Comparison of ENCODE assay signal across 10 cellular contexts in the genomic region with DNA sequence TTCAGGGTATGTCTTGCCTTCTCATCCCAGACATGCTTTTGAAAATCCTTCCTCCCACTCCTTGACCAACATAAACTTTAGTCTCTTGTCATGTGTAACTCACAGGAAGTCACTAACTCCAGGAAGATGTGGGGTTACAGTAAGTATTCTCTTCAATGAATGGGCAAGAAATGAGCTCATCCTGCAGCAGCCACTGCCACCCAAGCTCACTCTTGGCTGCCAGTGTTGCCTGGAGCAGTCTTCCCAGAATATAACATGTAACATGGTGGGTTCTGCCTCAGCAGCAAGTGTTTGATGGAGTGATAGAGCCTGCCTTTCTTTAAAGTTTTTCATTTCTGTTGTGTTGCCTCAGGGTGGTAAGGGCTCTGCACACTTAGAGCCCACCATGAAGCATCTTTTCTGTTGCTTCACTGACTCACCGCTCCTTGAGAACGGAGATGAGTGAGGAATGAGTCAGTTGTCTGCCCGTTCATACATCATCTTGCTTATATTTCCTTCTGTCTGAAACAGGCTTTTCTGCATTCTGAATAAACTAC.
DNase-seq lines count a peak whose midpoint lies in the region; ATAC-seq and TF ChIP-seq lines count a peak whose summit lies in the region.
"Had no signal": no experiment of that assay in that cellular context is flagged by ENCODE, and none has a peak within 500 bp of the region (broad histone marks: within the 10 kb centered on the region; RNA-seq: fewer than 3 reads in every experiment).

No MANE protein-coding gene starts in this region.

- H3K4me3 Mint-ChIP-seq in HFFc6: peak overlapping the region; percentile 80
- H3K4me3 Mint-ChIP-seq in CD4-positive, alpha-beta T cell: no peak overlapping the region
- H3K4me3 Mint-ChIP-seq: effector memory CD8-positive, alpha-beta T cell; nephron had no signal

- POLR2A ChIA-PET in SK-N-SH (lab: Yijun Ruan, JAX): no interaction called here
- POLR2A ChIA-PET in CD4-positive, alpha-beta T cell (lab: Charles Lee): no interaction called here

- no peaks in the 10 kb centered on the region for H3K79me2 ChIP-seq in SK-N-SH (ENCODE audit: insufficient read depth)

- no peaks in the 10 kb centered on the region for H3K27me3 Mint-ChIP-seq in HFFc6 (ENCODE audit: insufficient read depth)
- H3K27me3 Mint-ChIP-seq in CD4-positive, alpha-beta T cell: peaks cover 36% of the 10 kb centered on the region

- H3K4me2 ChIP-seq in SK-N-SH: peak overlapping the region; percentile 66

- TF ChIP-seq EP300 in SK-N-SH (IDR thresholded peaks at IDR 0.05; ENCODE audit: borderline replicate concordance in 1 of 2, low read depth in 1 of 2, low read length in 1 of 2): peak in 1 of 2 experiments; percentile 94; a peak in 2 of 4 replicates

- H3K9me3 ChIP-seq in SK-N-SH: no peaks in the 10 kb centered on the region
- H3K9me3 ChIP-seq in CD4-positive, alpha-beta T cell (ENCODE audit: control insufficient read depth, low read length): no peaks in the 10 kb centered on the region

- intact Hi-C loops in CD4-positive, alpha-beta T cell (cut with DNase I, micrococcal nuclease): no loop called here

- 0% methylated on average over 3 of the region's 3 CpGs for WGBS in SK-N-SH (ENCODE audit: low lambda C conversion rate)

- no peaks in the 10 kb centered on the region for H3K9me3 Mint-ChIP-seq in HFFc6
- no peaks in the 10 kb centered on the region for H3K9me3 Mint-ChIP-seq in CD4-positive, alpha-beta T cell
- H3K9me3 Mint-ChIP-seq: effector memory CD8-positive, alpha-beta T cell; nephron had no signal

- no peaks in the 10 kb centered on the region for H4K20me1 ChIP-seq in SK-N-SH (ENCODE audit: insufficient read depth)

- H3F3A ChIP-seq in SK-N-SH (replicated peaks; ENCODE audit: insufficient read depth): peaks cover 59% of the 10 kb centered on the region

- H2AFZ ChIP-seq in SK-N-SH (ENCODE audit: low read depth): no peak overlapping the region

- peaks cover 87% of the 10 kb centered on the region for H3K4me1 Mint-ChIP-seq in HFFc6 (ENCODE audit: low read depth)
- peaks cover 5% of the 10 kb centered on the region for H3K4me1 Mint-ChIP-seq in CD4-positive, alpha-beta T cell (ENCODE audit: low read depth)

- H3K9ac ChIP-seq in SK-N-SH: peak overlapping the region; percentile 65; the same call in 1 of the 2 replicates

- no peaks in the 10 kb centered on the region for H3K9me2 ChIP-seq in SK-N-SH

- TF ChIP-seq CTCF in HFFc6 (IDR thresholded peaks at IDR 0.05): no peak
- no peak for TF ChIP-seq CTCF in SK-N-SH (IDR thresholded peaks at IDR 0.05)
- no peak for TF ChIP-seq CTCF in CD4-positive, alpha-beta T cell (IDR thresholded peaks at IDR 0.05)

- CTCF ChIA-PET in SK-N-SH (lab: Yijun Ruan, JAX): no interaction called here
- CTCF ChIA-PET in CD4-positive, alpha-beta T cell (lab: Charles Lee): no interaction called here

- H3K27ac Mint-ChIP-seq in HFFc6: peak overlapping the region; percentile 97
- no peak overlapping the region for H3K27ac Mint-ChIP-seq in CD4-positive, alpha-beta T cell
- H3K27ac Mint-ChIP-seq: effector memory CD8-positive, alpha-beta T cell; nephron had no signal

- H3K36me3 Mint-ChIP-seq in HFFc6 (ENCODE audit: low read depth): no peaks in the 10 kb centered on the region
- no peaks in the 10 kb centered on the region for H3K36me3 Mint-ChIP-seq in CD4-positive, alpha-beta T cell (ENCODE audit: low read depth)

- peaks cover 28 to 33% of the 10 kb centered on the region in 2 experiments; a peak in 3 of 4 replicates for H3K4me1 ChIP-seq in SK-N-SH (ENCODE audit: control insufficient read depth in 1 of 2, insufficient read depth in 2 of 2, low read depth in 1 of 2, low read length in 1 of 2)

- peak; percentile 65 for DNase-seq in GM03348 (ENCODE audit: low spot score)
- DNase-seq in HFFc6: peak; percentile 89
- DNase-seq in SK-N-SH: no peak
- DNase-seq in islet precursor cell: peak; percentile 90
- no peak for DNase-seq in NCI-H2081 treated with DMSO at 0.1 percent for 48 hours (lab: John Stamatoyannopoulos, UW)
- no peak for DNase-seq in CD4-positive, alpha-beta T cell
- DNase-seq in cortex of kidney (lab: John Stamatoyannopoulos, UW): no peak
- DNase-seq: effector memory CD8-positive, alpha-beta T cell had no signal

- peak overlapping the region in 1 of 2 experiments; percentile 35; a peak in 2 of 4 replicates for H3K4me3 ChIP-seq in SK-N-SH (ENCODE audit: low read depth in 2 of 2, low read length in 1 of 2)

- H3K36me3 ChIP-seq in SK-N-SH (replicated peaks in 1 of 2; ENCODE audit: control insufficient read depth in 1 of 2, insufficient read depth in 2 of 2, low read length in 1 of 2): peaks cover 0 to 10% of the 10 kb centered on the region in 2 experiments

- TF ChIP-seq RAD21 in SK-N-SH (IDR thresholded peaks at IDR 0.05; ENCODE audit: low read length): no peak

- ATAC-seq in GM21576 (IDR thresholded peaks at IDR 0.05; ENCODE audit: unreplicated experiment): no peak
- no peak for ATAC-seq in CD4-positive, alpha-beta T cell (ENCODE audit: poor library complexity)
- ATAC-seq: effector memory CD8-positive, alpha-beta T cell had no signal

- no peaks in the 10 kb centered on the region for H3K27me3 ChIP-seq in SK-N-SH (ENCODE audit: insufficient read depth)
- H3K27me3 ChIP-seq in CD4-positive, alpha-beta T cell (ENCODE audit: control insufficient read depth, insufficient read depth, low read length): no peaks in the 10 kb centered on the region

- peak overlapping the region; percentile 89 to 97 for H3K27ac ChIP-seq in SK-N-SH (ENCODE audit: low read depth in 2 of 2, low read length in 1 of 2)
- no peak overlapping the region for H3K27ac ChIP-seq in CD4-positive, alpha-beta T cell (ENCODE audit: low read depth, low read length)

TF ChIP-seq in SK-N-SH, 30 proteins besides CTCF, POLR2A, EP300 and RAD21 (continues in another document):
- TF ChIP-seq TCF12 (IDR thresholded peaks at IDR 0.05) (peak; percentile 90), RCOR1 (IDR thresholded peaks at IDR 0.05; ENCODE audit: low read length) (no peak), SIN3A (IDR thresholded peaks at IDR 0.05; ENCODE audit: borderline replicate concordance, low read depth, low read length) (no peak), TEAD4 (IDR thresholded peaks at IDR 0.05; ENCODE audit: borderline replicate concordance, insufficient read depth) (peak; percentile 68; the same call in 1 of the 2 replicates), MEF2A (IDR thresholded peaks at IDR 0.05; ENCODE audit: borderline replicate concordance, low read depth) (no peak; the same call in 1 of the 2 replicates), SMC3 (IDR thresholded peaks at IDR 0.05; ENCODE audit: low read depth, low read length) (no peak), NFIC (IDR thresholded peaks at IDR 0.05; ENCODE audit: borderline replicate concordance) (peak; percentile 54; the same call in 1 of the 2 replicates), POLR2AphosphoS5 (IDR thresholded peaks at IDR 0.05; ENCODE audit: low read depth, low read length) (peak; percentile 31; the same call in 1 of the 2 replicates), EZH2phosphoT487 (IDR thresholded peaks at IDR 0.05; ENCODE audit: borderline replicate concordance, low read depth) (no peak)
- TF ChIP-seq, protein P1, sequence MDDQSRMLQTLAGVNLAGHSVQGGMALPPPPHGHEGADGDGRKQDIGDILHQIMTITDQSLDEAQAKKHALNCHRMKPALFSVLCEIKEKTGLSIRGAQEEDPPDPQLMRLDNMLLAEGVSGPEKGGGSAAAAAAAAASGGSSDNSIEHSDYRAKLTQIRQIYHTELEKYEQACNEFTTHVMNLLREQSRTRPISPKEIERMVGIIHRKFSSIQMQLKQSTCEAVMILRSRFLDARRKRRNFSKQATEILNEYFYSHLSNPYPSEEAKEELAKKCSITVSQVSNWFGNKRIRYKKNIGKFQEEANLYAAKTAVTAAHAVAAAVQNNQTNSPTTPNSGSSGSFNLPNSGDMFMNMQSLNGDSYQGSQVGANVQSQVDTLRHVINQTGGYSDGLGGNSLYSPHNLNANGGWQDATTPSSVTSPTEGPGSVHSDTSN (IDR thresholded peaks at IDR 0.05): peak; percentile 96
- TF ChIP-seq, protein P2, sequence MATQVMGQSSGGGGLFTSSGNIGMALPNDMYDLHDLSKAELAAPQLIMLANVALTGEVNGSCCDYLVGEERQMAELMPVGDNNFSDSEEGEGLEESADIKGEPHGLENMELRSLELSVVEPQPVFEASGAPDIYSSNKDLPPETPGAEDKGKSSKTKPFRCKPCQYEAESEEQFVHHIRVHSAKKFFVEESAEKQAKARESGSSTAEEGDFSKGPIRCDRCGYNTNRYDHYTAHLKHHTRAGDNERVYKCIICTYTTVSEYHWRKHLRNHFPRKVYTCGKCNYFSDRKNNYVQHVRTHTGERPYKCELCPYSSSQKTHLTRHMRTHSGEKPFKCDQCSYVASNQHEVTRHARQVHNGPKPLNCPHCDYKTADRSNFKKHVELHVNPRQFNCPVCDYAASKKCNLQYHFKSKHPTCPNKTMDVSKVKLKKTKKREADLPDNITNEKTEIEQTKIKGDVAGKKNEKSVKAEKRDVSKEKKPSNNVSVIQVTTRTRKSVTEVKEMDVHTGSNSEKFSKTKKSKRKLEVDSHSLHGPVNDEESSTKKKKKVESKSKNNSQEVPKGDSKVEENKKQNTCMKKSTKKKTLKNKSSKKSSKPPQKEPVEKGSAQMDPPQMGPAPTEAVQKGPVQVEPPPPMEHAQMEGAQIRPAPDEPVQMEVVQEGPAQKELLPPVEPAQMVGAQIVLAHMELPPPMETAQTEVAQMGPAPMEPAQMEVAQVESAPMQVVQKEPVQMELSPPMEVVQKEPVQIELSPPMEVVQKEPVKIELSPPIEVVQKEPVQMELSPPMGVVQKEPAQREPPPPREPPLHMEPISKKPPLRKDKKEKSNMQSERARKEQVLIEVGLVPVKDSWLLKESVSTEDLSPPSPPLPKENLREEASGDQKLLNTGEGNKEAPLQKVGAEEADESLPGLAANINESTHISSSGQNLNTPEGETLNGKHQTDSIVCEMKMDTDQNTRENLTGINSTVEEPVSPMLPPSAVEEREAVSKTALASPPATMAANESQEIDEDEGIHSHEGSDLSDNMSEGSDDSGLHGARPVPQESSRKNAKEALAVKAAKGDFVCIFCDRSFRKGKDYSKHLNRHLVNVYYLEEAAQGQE (IDR thresholded peaks at IDR 0.05; ENCODE audit: low read depth, low read length): 0 out of 2 replicates have a peak, but pooled peaks have one; percentile 38
- TF ChIP-seq, protein P3, sequence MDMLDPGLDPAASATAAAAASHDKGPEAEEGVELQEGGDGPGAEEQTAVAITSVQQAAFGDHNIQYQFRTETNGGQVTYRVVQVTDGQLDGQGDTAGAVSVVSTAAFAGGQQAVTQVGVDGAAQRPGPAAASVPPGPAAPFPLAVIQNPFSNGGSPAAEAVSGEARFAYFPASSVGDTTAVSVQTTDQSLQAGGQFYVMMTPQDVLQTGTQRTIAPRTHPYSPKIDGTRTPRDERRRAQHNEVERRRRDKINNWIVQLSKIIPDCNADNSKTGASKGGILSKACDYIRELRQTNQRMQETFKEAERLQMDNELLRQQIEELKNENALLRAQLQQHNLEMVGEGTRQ (IDR thresholded peaks at IDR 0.05; ENCODE audit: borderline replicate concordance, low read depth, low read length): no peak
- TF ChIP-seq, protein P4, sequence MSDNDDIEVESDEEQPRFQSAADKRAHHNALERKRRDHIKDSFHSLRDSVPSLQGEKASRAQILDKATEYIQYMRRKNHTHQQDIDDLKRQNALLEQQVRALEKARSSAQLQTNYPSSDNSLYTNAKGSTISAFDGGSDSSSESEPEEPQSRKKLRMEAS (IDR thresholded peaks at IDR 0.05; ENCODE audit: low read depth): peak; percentile 78

Comparison
In these comparisons a context has a peak if more than half of its experiments do, and no peak if none do; other contexts are left out.
1. DNase-seq: peak in GM03348 (single experiment), HFFc6 (single experiment) and islet precursor cell (single experiment); none in SK-N-SH (single experiment), NCI-H2081 treated with DMSO at 0.1 percent for 48 hours (single experiment), CD4-positive, alpha-beta T cell (0 of 10) and cortex of kidney (single experiment).